34 cellular contexts compared by ENCODE assay signal in genomic region chr15:88741046-88741445, GRCh38.
"Had no signal": no experiment of that assay in that cellular context is flagged by ENCODE, and none has a peak within 500 bp of the region (broad histone marks: within the 10 kb centered on the region; RNA-seq: fewer than 3 reads in every experiment).

No MANE protein-coding gene starts in this region.

- H3K36me3 ChIP-seq: ascending aorta, brain microvascular endothelial cell, breast epithelium, WERI-Rb-1 had no signal

- FAIRE-seq: TTC549 had no signal

- DNase-seq: activated CD4-positive, alpha-beta T cell treated with anti-CD3 and anti-CD28 coated beads for 1 hour; activated CD4-positive, alpha-beta T cell treated with anti-CD3 and anti-CD28 coated beads for 36 hours; activated CD4-positive, alpha-beta T cell treated with anti-CD3 and anti-CD28 coated beads for 48 hours; activated CD4-positive, alpha-beta T cell treated with anti-CD3 and anti-CD28 coated beads, Interleukin-2, amount 10 ng/mL, durations not matched to agents 7 days and 5 days; activated CD4-positive, alpha-beta T cell treated with anti-CD3 and anti-CD28 coated beads, Interleukin-2, amount 50 U/mL, for 48 hours; activated CD4-positive, CD25-positive, alpha-beta regulatory T cell; activated CD8-positive, alpha-beta memory T cell treated with anti-CD3 and anti-CD28 coated beads, Interleukin-2, amount 50 U/mL, for 4 hours; activated CD8-positive, alpha-beta T cell treated with anti-CD3 and anti-CD28 coated beads for 36 hours; activated effector memory CD4-positive, alpha-beta T cell treated with Interleukin-2 at 50 U/mL for 16 hours; activated gamma-delta T cell; activated naive CD4-positive, alpha-beta T cell treated with anti-CD3 and anti-CD28 coated beads, Interleukin-2, amount 10 ng/mL, durations not matched to agents 7 days and 5 days; activated naive CD4-positive, alpha-beta T cell treated with Interleukin-2 at 50 U/mL for 16 hours; activated naive CD8-positive, alpha-beta T cell treated with anti-CD3 and anti-CD28 coated beads, Interleukin-2, amount 10 ng/mL, durations not matched to agents 7 days and 5 days; activated naive CD8-positive, alpha-beta T cell treated with anti-CD3 and anti-CD28 coated beads, Interleukin-2, amount 50 U/mL, for 24 hours; activated T-cell treated with anti-CD3 and anti-CD28 coated beads for 4 hours; activated T-cell treated with anti-CD3 and anti-CD28 coated beads, Interleukin-2, amount 50 U/mL, for 1 hour; activated T-cell treated with anti-CD3 and anti-CD28 coated beads, Interleukin-2, amount 50 U/mL, for 48 hours; body of pancreas; brain microvascular endothelial cell; cerebellar nuclear complex; T-helper 1 cell; T-helper 2 cell; T-helper 9 cell; WERI-Rb-1 had no signal

- H3K4me3 ChIP-seq: ascending aorta, body of pancreas, breast epithelium had no signal

- H3K27ac ChIP-seq: ascending aorta, body of pancreas, brain microvascular endothelial cell, breast epithelium, WERI-Rb-1 had no signal

- H3K4me3 Mint-ChIP-seq: activated CD4-positive, alpha-beta T cell treated with anti-CD3 and anti-CD28 coated beads for 36 hours; activated CD4-positive, alpha-beta T cell treated with anti-CD3 and anti-CD28 coated beads, Interleukin-2, amount 10 ng/mL, durations not matched to agents 7 days and 5 days; activated CD8-positive, alpha-beta T cell treated with anti-CD3 and anti-CD28 coated beads for 36 hours; activated naive CD4-positive, alpha-beta T cell treated with anti-CD3 and anti-CD28 coated beads, Interleukin-2, amount 10 ng/mL, durations not matched to agents 7 days and 5 days; activated naive CD4-positive, alpha-beta T cell treated with anti-CD3 and anti-CD28 coated beads, Interleukin-2, amount 50 U/mL, for 24 hours; activated naive CD8-positive, alpha-beta T cell; activated naive CD8-positive, alpha-beta T cell treated with anti-CD3 and anti-CD28 coated beads, Interleukin-2, amount 10 ng/mL, durations not matched to agents 7 days and 5 days; activated naive CD8-positive, alpha-beta T cell treated with anti-CD3 and anti-CD28 coated beads, Interleukin-2, amount 50 U/mL, for 24 hours; central memory CD8-positive, alpha-beta T cell; T-helper 1 cell treated with Interleukin-12 subunit alpha and Interleukin-12 subunit beta and Interleukin-4 antibody, amounts not matched to agents 30 μg/mL and 1 μg/mL, for 36 hours; T-helper 2 cell treated with Interferon-gamma antibody and Interleukin-4, amounts not matched to agents 5 μg/mL and 100 μg/mL, for 36 hours; WTC11 had no signal

- H3K27ac Mint-ChIP-seq: activated CD4-positive, alpha-beta T cell treated with anti-CD3 and anti-CD28 coated beads for 36 hours; activated CD4-positive, alpha-beta T cell treated with anti-CD3 and anti-CD28 coated beads, Interleukin-2, amount 10 ng/mL, durations not matched to agents 7 days and 5 days; activated CD8-positive, alpha-beta T cell treated with anti-CD3 and anti-CD28 coated beads for 36 hours; activated naive CD4-positive, alpha-beta T cell treated with anti-CD3 and anti-CD28 coated beads, Interleukin-2, amount 10 ng/mL, durations not matched to agents 7 days and 5 days; activated naive CD4-positive, alpha-beta T cell treated with anti-CD3 and anti-CD28 coated beads, Interleukin-2, amount 50 U/mL, for 24 hours; activated naive CD8-positive, alpha-beta T cell; activated naive CD8-positive, alpha-beta T cell treated with anti-CD3 and anti-CD28 coated beads, Interleukin-2, amount 10 ng/mL, durations not matched to agents 7 days and 5 days; activated naive CD8-positive, alpha-beta T cell treated with anti-CD3 and anti-CD28 coated beads, Interleukin-2, amount 50 U/mL, for 24 hours; activated T-helper 2 cell treated with anti-CD3 and anti-CD28 coated beads, Interferon-gamma antibody, Interleukin-2, Interleukin-4, amounts not matched to agents 10 μg/mL and 5 μg/mL and 100 μg/mL, durations not matched to agents 14 hours and 24 hours and 36 hours; T-helper 1 cell treated with Interleukin-12 subunit alpha and Interleukin-12 subunit beta and Interleukin-4 antibody, amounts not matched to agents 30 μg/mL and 1 μg/mL, for 36 hours; T-helper 2 cell treated with Interferon-gamma antibody and Interleukin-4, amounts not matched to agents 5 μg/mL and 100 μg/mL, for 36 hours; WTC11 had no signal

- H3K9me3 ChIP-seq: ascending aorta, body of pancreas, breast epithelium had no signal

- H3K4me1 ChIP-seq: body of pancreas, breast epithelium had no signal

- H3K27me3 ChIP-seq: ascending aorta, body of pancreas, brain microvascular endothelial cell had no signal

- H3K36me3 Mint-ChIP-seq: activated naive CD4-positive, alpha-beta T cell treated with anti-CD3 and anti-CD28 coated beads, Interleukin-2, amount 10 ng/mL, durations not matched to agents 7 days and 5 days; activated naive CD4-positive, alpha-beta T cell treated with anti-CD3 and anti-CD28 coated beads, Interleukin-2, amount 50 U/mL, for 24 hours; activated naive CD8-positive, alpha-beta T cell treated with anti-CD3 and anti-CD28 coated beads, Interleukin-2, amount 10 ng/mL, durations not matched to agents 7 days and 5 days; WTC11 had no signal

- H3K4me1 Mint-ChIP-seq: activated CD4-positive, alpha-beta T cell treated with anti-CD3 and anti-CD28 coated beads for 36 hours; activated CD4-positive, alpha-beta T cell treated with anti-CD3 and anti-CD28 coated beads, Interleukin-2, amount 10 ng/mL, durations not matched to agents 7 days and 5 days; activated naive CD4-positive, alpha-beta T cell treated with anti-CD3 and anti-CD28 coated beads, Interleukin-2, amount 10 ng/mL, durations not matched to agents 7 days and 5 days; activated naive CD4-positive, alpha-beta T cell treated with anti-CD3 and anti-CD28 coated beads, Interleukin-2, amount 50 U/mL, for 24 hours; activated naive CD8-positive, alpha-beta T cell treated with anti-CD3 and anti-CD28 coated beads, Interleukin-2, amount 10 ng/mL, durations not matched to agents 7 days and 5 days; activated naive CD8-positive, alpha-beta T cell treated with anti-CD3 and anti-CD28 coated beads, Interleukin-2, amount 50 U/mL, for 24 hours; central memory CD8-positive, alpha-beta T cell had no signal

- H3K9me3 Mint-ChIP-seq: activated CD4-positive, alpha-beta T cell treated with anti-CD3 and anti-CD28 coated beads, Interleukin-2, amount 10 ng/mL, durations not matched to agents 7 days and 5 days; activated CD8-positive, alpha-beta T cell treated with anti-CD3 and anti-CD28 coated beads for 36 hours; activated naive CD4-positive, alpha-beta T cell treated with anti-CD3 and anti-CD28 coated beads, Interleukin-2, amount 10 ng/mL, durations not matched to agents 7 days and 5 days; activated naive CD4-positive, alpha-beta T cell treated with anti-CD3 and anti-CD28 coated beads, Interleukin-2, amount 50 U/mL, for 24 hours; activated naive CD8-positive, alpha-beta T cell treated with anti-CD3 and anti-CD28 coated beads, Interleukin-2, amount 10 ng/mL, durations not matched to agents 7 days and 5 days; activated naive CD8-positive, alpha-beta T cell treated with anti-CD3 and anti-CD28 coated beads, Interleukin-2, amount 50 U/mL, for 24 hours; activated T-helper 2 cell treated with anti-CD3 and anti-CD28 coated beads, Interferon-gamma antibody, Interleukin-2, Interleukin-4, amounts not matched to agents 10 μg/mL and 5 μg/mL and 100 μg/mL, durations not matched to agents 14 hours and 24 hours and 36 hours; central memory CD8-positive, alpha-beta T cell; T-helper 1 cell treated with Interleukin-12 subunit alpha and Interleukin-12 subunit beta and Interleukin-4 antibody, amounts not matched to agents 30 μg/mL and 1 μg/mL, for 36 hours; T-helper 2 cell treated with Interferon-gamma antibody and Interleukin-4, amounts not matched to agents 5 μg/mL and 100 μg/mL, for 36 hours; WTC11 had no signal
